ENCODE assay signal across 10 cellular contexts in genomic region chr6:14476793-14477531, GRCh38.
DNase-seq lines count a peak whose midpoint lies in the region; ATAC-seq, FAIRE-seq and TF ChIP-seq lines count a peak whose summit lies in the region.
"Had no signal": no experiment of that assay in that cellular context is flagged by ENCODE, and none has a peak within 500 bp of the region (broad histone marks: within the 10 kb centered on the region; RNA-seq: fewer than 3 reads in every experiment).

No MANE protein-coding gene starts in this region.

- peaks cover 3% of the 10 kb centered on the region for H3K36me3 Mint-ChIP-seq in mesothelial cell of epicardium

- H3K9me3 Mint-ChIP-seq in mesothelial cell of epicardium: peaks cover 10% of the 10 kb centered on the region

- FAIRE-seq in HTR-8/SVneo (lab: Jason Lieb, UNC): peak; percentile 59

- DNase-seq in HTR-8/SVneo (ENCODE audit: insufficient read length, low spot score) (peak; percentile 43), cardiac fibroblast (ENCODE audit: low read depth in 2 of 2) (peak; percentile 71 to 87), left lung (no peak), tibial artery (peak in 1 of 2 donors; percentile 57), mesothelial cell of epicardium (ENCODE audit: low spot score in 2 of 2, unreplicated experiment in 2 of 2) (no peak), RWPE1 (ENCODE audit: low spot score) (no peak), NCI-H2081 (lab: John Stamatoyannopoulos, UW) (no peak)
- DNase-seq: activated CD8-positive, alpha-beta T cell treated with anti-CD3 and anti-CD28 coated beads for 36 hours; Kasumi-1 had no signal

- no peaks in the 10 kb centered on the region for H3K4me1 Mint-ChIP-seq in mesothelial cell of epicardium

- H3K4me1 ChIP-seq in left lung: peaks cover 0 to 27% of the 10 kb centered on the region in 2 donors
- peaks cover 0 to 35% (median 17%) of the 10 kb centered on the region in 4 donors for H3K4me1 ChIP-seq in tibial artery

- CTCF ChIA-PET in RWPE1 (lab: Yijun Ruan, JAX): interaction anchor here (0.7 kb wide), 1 partner anchor 164 kb away, joined by 3 read pairs; no protein-coding TSS in a partner anchor

- no peak for TF ChIP-seq CTCF in cardiac fibroblast (IDR thresholded peaks at IDR 0.05; ENCODE audit: low read depth, low read length)
- TF ChIP-seq CTCF in left lung (IDR thresholded peaks at IDR 0.05): no peak
- no peak for TF ChIP-seq CTCF in tibial artery (IDR thresholded peaks at IDR 0.05)
- TF ChIP-seq CTCF in mesothelial cell of epicardium (IDR thresholded peaks at IDR 0.05; ENCODE audit: unreplicated experiment): no peak
- no peak for TF ChIP-seq CTCF in RWPE1 (conservative IDR thresholded peaks at IDR 0.05; ENCODE audit: low read depth)

- no peaks in the 10 kb centered on the region for H3K9me3 ChIP-seq in left lung
- no peaks in the 10 kb centered on the region for H3K9me3 ChIP-seq in tibial artery

- ATAC-seq in left lung: peak; percentile 79
- ATAC-seq in HG03439 (IDR thresholded peaks at IDR 0.05; ENCODE audit: unreplicated experiment): no peak
- ATAC-seq: activated CD8-positive, alpha-beta T cell treated with anti-CD3 and anti-CD28 coated beads for 36 hours had no signal

- H3K27me3 ChIP-seq in left lung: peaks cover 0 to 16% of the 10 kb centered on the region in 2 donors
- no peaks in the 10 kb centered on the region for H3K27me3 ChIP-seq in tibial artery

- no peak overlapping the region for H3K27ac Mint-ChIP-seq in mesothelial cell of epicardium
- H3K27ac Mint-ChIP-seq: activated CD8-positive, alpha-beta T cell treated with anti-CD3 and anti-CD28 coated beads for 36 hours had no signal

- POLR2A ChIA-PET in RWPE1 (lab: Yijun Ruan, JAX; ENCODE audit: low non-redundant PET): no interaction called here

- no peak overlapping the region for H3K4me3 ChIP-seq in cardiac fibroblast (replicated peaks in 1 of 2; ENCODE audit: low read depth in 2 of 2, low read length in 2 of 2)
- H3K4me3 ChIP-seq in left lung: no peak overlapping the region
- peak overlapping the region; percentile 5 to 28 for H3K4me3 ChIP-seq in tibial artery

- H3K36me3 ChIP-seq in left lung (no peaks in the 10 kb centered on the region), tibial artery (no peaks in the 10 kb centered on the region)

- peak overlapping the region in 1 of 2 donors; percentile 59 for H3K27ac ChIP-seq in left lung
- peak overlapping the region; percentile 12 to 41 for H3K27ac ChIP-seq in tibial artery
- H3K27ac ChIP-seq in RWPE1: no peak overlapping the region

- intact Hi-C loops in left lung (cut with DNase I): no loop called here
- intact Hi-C loops in tibial artery (cut with DNase I; ENCODE audit: low total_unique reads): no loop called here

- peaks cover 5% of the 10 kb centered on the region for H3K27me3 Mint-ChIP-seq in mesothelial cell of epicardium (ENCODE audit: low read depth)
- H3K27me3 Mint-ChIP-seq: activated CD8-positive, alpha-beta T cell treated with anti-CD3 and anti-CD28 coated beads for 36 hours had no signal

- H3K4me3 Mint-ChIP-seq in mesothelial cell of epicardium: no peak overlapping the region
- H3K4me3 Mint-ChIP-seq: activated CD8-positive, alpha-beta T cell treated with anti-CD3 and anti-CD28 coated beads for 36 hours had no signal

Comparison
In these comparisons a context has a peak if more than half of its experiments do, and no peak if none do; other contexts are left out.
1. DNase-seq: peak in HTR-8/SVneo (single experiment) and cardiac fibroblast (2 of 2); none in left lung (0 of 2), mesothelial cell of epicardium (0 of 2), RWPE1 (single experiment) and NCI-H2081 (0 of 2).
2. H3K4me3 ChIP-seq: peak in tibial artery (2 of 2); none in cardiac fibroblast (0 of 2) and left lung (0 of 2).